Comparison of ENCODE assay signal across 8 cellular contexts in genomic region chr17:66348605-66349165, GRCh38. TPM values are rescaled to one million over a fixed set of nuclear protein-coding genes. Genes with fewer than 3 reads are reported as not detected.
A peak's percentile ranks its signal among the peaks of the same experiment; 100 is the strongest.
DNase-seq lines count a peak whose midpoint lies in the region; ATAC-seq and TF ChIP-seq lines count a peak whose summit lies in the region.

No MANE protein-coding gene starts in this region.

- H3K4me2 ChIP-seq in HCT116 (ENCODE audit: low read length): peak overlapping the region; percentile 50

- in situ Hi-C loops in ACHN (cut with HindIII; ENCODE audit: low pct_ligation_motif_present, low pct_unique_long_range_greater_than_20kb, low sequenced_read_pairs) (no loop called here), SK-MEL-5 (cut with HindIII; ENCODE audit: low pct_unique_long_range_greater_than_20kb, low sequenced_read_pairs) (no loop called here)

- 0 out of 2 replicates have a peak, but pooled peaks have one; percentile 7 for TF ChIP-seq RAD21 in HCT116 (IDR thresholded peaks at IDR 0.05; ENCODE audit: low read depth)

- H3K4me3 ChIP-seq in HCT116 (replicated peaks in 1 of 2; ENCODE audit: low read depth in 1 of 2, low read length in 2 of 2): no peak overlapping the region
- H3K4me3 ChIP-seq in upper lobe of right lung: no peak overlapping the region
- H3K4me3 ChIP-seq in endodermal cell (ENCODE audit: low read length): no peak overlapping the region

- ATAC-seq in HCT116 (peak; percentile 71), upper lobe of right lung (peak; percentile 82)

- H2AFZ ChIP-seq in HCT116 (ENCODE audit: low read depth, low read length, poor library complexity, severe bottlenecking): no peak overlapping the region

- DNase-seq in ACHN (peak; percentile 81), HCT116 (ENCODE audit: low read depth, low spot score) (peak; percentile 22), SK-MEL-5 (ENCODE audit: low read depth, low spot score) (peak; percentile 28), head of caudate nucleus (peak in 32 of 42 donors; percentile 12 to 84 (median 47)), upper lobe of right lung (no peak), NCI-H748 treated with DMSO at 0.1 percent for 48 hours (lab: John Stamatoyannopoulos, UW) (no peak), endodermal cell (no peak), NCI-H1048 (lab: John Stamatoyannopoulos, UW) (no peak)

- peaks cover 25% of the 10 kb centered on the region for H3K27me3 Mint-ChIP-seq in endodermal cell (ENCODE audit: insufficient read depth)

- RAD21 ChIA-PET in HCT116 (lab: Charles Lee; ENCODE audit: low non-redundant PET in 1 of 2, low total read pairs in 2 of 2, uncharacterized antibody in 2 of 2, unreplicated experiment in 2 of 2): no interaction called here

- no peak for TF ChIP-seq POLR2A in HCT116 (IDR thresholded peaks at IDR 0.05; ENCODE audit: borderline replicate concordance, extremely low read depth, insufficient read depth, insufficient read length)

- no peak overlapping the region for H3K4me3 Mint-ChIP-seq in endodermal cell

- H3K9ac ChIP-seq in HCT116 (ENCODE audit: low read length) (no peak overlapping the region), endodermal cell (ENCODE audit: extremely low read depth, low read length, poor library complexity, severe bottlenecking) (no peak overlapping the region)

- H3K4me1 ChIP-seq in HCT116 (ENCODE audit: control insufficient read depth in 1 of 2, insufficient read depth in 2 of 2, low read length in 2 of 2) (peaks cover 26 to 31% of the 10 kb centered on the region in 2 experiments), upper lobe of right lung (peaks cover 24% of the 10 kb centered on the region), endodermal cell (ENCODE audit: control insufficient read depth, insufficient read depth, low read length) (peaks cover 8% of the 10 kb centered on the region)

- H3K27ac Mint-ChIP-seq in endodermal cell: no peak overlapping the region

- CTCF ChIA-PET in HCT116 (lab: Charles Lee): interaction anchor here (1.0 kb wide), 2 partner anchors 147 to 218 kb away, joined by 3 to 4 read pairs; no protein-coding TSS in a partner anchor

- H3K36me3 ChIP-seq in HCT116 (ENCODE audit: control insufficient read depth in 1 of 2, insufficient read depth in 2 of 2, low read length in 2 of 2): no peaks in the 10 kb centered on the region
- H3K36me3 ChIP-seq in upper lobe of right lung: no peaks in the 10 kb centered on the region
- no peaks in the 10 kb centered on the region for H3K36me3 ChIP-seq in endodermal cell (ENCODE audit: control insufficient read depth, insufficient read depth, low read length)

- BruUV-seq in HCT116 (replicated peaks; lab: Mats Ljungman, UMichigan): no TSS peak

- 88 to 100% methylated on average over 2 to 4 of the region's 4 CpGs for WGBS in endodermal cell (ENCODE audit: insufficient coverage in 1 of 2, insufficient read length in 1 of 2), 2 experiments

- H3K9me3 ChIP-seq in HCT116 (ENCODE audit: control insufficient read depth in 1 of 2, insufficient read depth in 1 of 2, low read depth in 1 of 2, low read length in 2 of 2) (no peaks in the 10 kb centered on the region), upper lobe of right lung (no peaks in the 10 kb centered on the region), endodermal cell (ENCODE audit: control insufficient read depth, low read length) (no peaks in the 10 kb centered on the region)

- TF ChIP-seq CTCF in HCT116 (IDR thresholded peaks at IDR 0.05 in 2 of 3, conservative IDR thresholded peaks at IDR 0.05 in 1 of 3; ENCODE audit: borderline replicate concordance in 1 of 3, insufficient read depth in 1 of 3, low read depth in 2 of 3, low read length in 2 of 3) (no peak), upper lobe of right lung (IDR thresholded peaks at IDR 0.05) (no peak), endodermal cell (conservative IDR thresholded peaks at IDR 0.05) (no peak)

- POLR2A ChIA-PET in HCT116 (lab: Charles Lee): no interaction called here

- no peaks in the 10 kb centered on the region for H4K20me1 ChIP-seq in HCT116 (ENCODE audit: insufficient read depth)

- no peaks in the 10 kb centered on the region for H3K36me3 Mint-ChIP-seq in endodermal cell (ENCODE audit: low read depth)

- H3K9me2 ChIP-seq in HCT116 (ENCODE audit: insufficient read depth): no peaks in the 10 kb centered on the region

- H3K9me3 Mint-ChIP-seq in endodermal cell: no peaks in the 10 kb centered on the region

- peaks cover 19% of the 10 kb centered on the region for H3K4me1 Mint-ChIP-seq in endodermal cell

- H3K27me3 ChIP-seq in HCT116 (ENCODE audit: insufficient read depth, low read length) (no peaks in the 10 kb centered on the region), upper lobe of right lung (no peaks in the 10 kb centered on the region), endodermal cell (ENCODE audit: control insufficient read depth, insufficient read depth, low read length, poor library complexity, severe bottlenecking) (peaks cover 14% of the 10 kb centered on the region)

- H3K27ac ChIP-seq in HCT116 (ENCODE audit: low read depth, low read length): no peak overlapping the region
- no peak overlapping the region for H3K27ac ChIP-seq in upper lobe of right lung
- no peak overlapping the region for H3K27ac ChIP-seq in endodermal cell (ENCODE audit: low read depth, low read length)

- intact Hi-C loops in HCT116 (cut with micrococcal nuclease): no loop called here
- intact Hi-C loops in head of caudate nucleus (cut with DNase I): no loop called here
- intact Hi-C loops in upper lobe of right lung (cut with DNase I): no loop called here

- no peaks in the 10 kb centered on the region for H3K79me2 ChIP-seq in HCT116 (ENCODE audit: insufficient read depth, low read length)

TF ChIP-seq in HCT116, 20 proteins besides CTCF, POLR2A, EP300 and RAD21:
- no peak for TF ChIP-seq YY1 (IDR thresholded peaks at IDR 0.05; ENCODE audit: extremely low read depth, insufficient replicate concordance, low read depth, low read length)
- TF ChIP-seq, protein P1, sequence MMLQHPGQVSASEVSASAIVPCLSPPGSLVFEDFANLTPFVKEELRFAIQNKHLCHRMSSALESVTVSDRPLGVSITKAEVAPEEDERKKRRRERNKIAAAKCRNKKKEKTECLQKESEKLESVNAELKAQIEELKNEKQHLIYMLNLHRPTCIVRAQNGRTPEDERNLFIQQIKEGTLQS (IDR thresholded peaks at IDR 0.05): no peak
- TF ChIP-seq JUND (IDR thresholded peaks at IDR 0.05): peak; percentile 80
- TF ChIP-seq SP1 (IDR thresholded peaks at IDR 0.05; ENCODE audit: low read depth): 0 out of 2 replicates have a peak, but pooled peaks have one; percentile 30
- peak; percentile 83 for TF ChIP-seq FOSL1 (IDR thresholded peaks at IDR 0.05; ENCODE audit: low read depth)
- peak; percentile 36; the same call in 1 of the 2 replicates for TF ChIP-seq CBX3 (IDR thresholded peaks at IDR 0.05; ENCODE audit: low read depth)
- TF ChIP-seq, protein P2, sequence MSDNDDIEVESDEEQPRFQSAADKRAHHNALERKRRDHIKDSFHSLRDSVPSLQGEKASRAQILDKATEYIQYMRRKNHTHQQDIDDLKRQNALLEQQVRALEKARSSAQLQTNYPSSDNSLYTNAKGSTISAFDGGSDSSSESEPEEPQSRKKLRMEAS (IDR thresholded peaks at IDR 0.05): peak; percentile 51
- no peak for TF ChIP-seq ZNF274 (IDR thresholded peaks at IDR 0.05; ENCODE audit: low read depth, low read length)

RNA-seq across cellular contexts. Expression of gene PRKCA, which starts 46.3 kb away (rescaled TPM):
- total RNA-seq in HCT116 (2021; ENCODE audit: unreplicated experiment) (18.8 TPM), upper lobe of right lung (43.4 TPM), endodermal cell (10 to 100 TPM in 1 of 2 donors, 1 to 10 TPM in 1; 8.7 to 14.6 TPM)
- polyA plus RNA-seq in HCT116 (2012): 6.7 and 7.4 TPM in 2 replicates
- total RNA-seq in SK-MEL-5 (2014; rRNA removed; shearing (Covaris generic)): 7.2 and 7.3 TPM in 2 replicates
- 10.8 and 13.2 TPM in 2 replicates for polyA plus RNA-seq in SK-MEL-5 (2015; cell fraction: cytosol; rRNA removed)
- polyA plus RNA-seq in SK-MEL-5 (2015; cell fraction: nucleus; rRNA removed): 3.6 and 6.7 TPM in 2 replicates
- polyA plus RNA-seq in endodermal cell (2013, experiment 1 of 2): 8.0 TPM
- 8.9 TPM for polyA plus RNA-seq in endodermal cell (2013, experiment 2 of 2)

Comparison
In these comparisons a context has a peak if more than half of its experiments do, and no peak if none do; other contexts are left out.
1. DNase-seq: peak in ACHN (single experiment), HCT116 (single experiment), SK-MEL-5 (single experiment) and head of caudate nucleus (32 of 42); none in upper lobe of right lung (single experiment), NCI-H748 treated with DMSO at 0.1 percent for 48 hours (single experiment), endodermal cell (single experiment) and NCI-H1048 (single experiment).